In genomic region chr3:29440321-29441019, GRCh38 we compare ENCODE assay signal across 10 cellular contexts.
DNase-seq lines count a peak whose midpoint lies in the region; ATAC-seq and TF ChIP-seq lines count a peak whose summit lies in the region.
"Had no signal": no experiment of that assay in that cellular context is flagged by ENCODE, and none has a peak within 500 bp of the region (broad histone marks: within the 10 kb centered on the region; RNA-seq: fewer than 3 reads in every experiment).

No MANE protein-coding gene starts in this region.

- H3K36me3 ChIP-seq in subcutaneous abdominal adipose tissue (ENCODE audit: control insufficient read depth in 5 of 5, insufficient read depth in 5 of 5, low read length in 5 of 5) (peaks cover 0 to 11% (median 1%) of the 10 kb centered on the region in 5 donors), transverse colon (no peaks in the 10 kb centered on the region)

- H3K27me3 ChIP-seq in subcutaneous abdominal adipose tissue (ENCODE audit: control insufficient read depth in 5 of 5, insufficient read depth in 4 of 5, low read length in 5 of 5) (no peaks in the 10 kb centered on the region), transverse colon (no peaks in the 10 kb centered on the region)

- no peak for TF ChIP-seq CTCF in transverse colon (IDR thresholded peaks at IDR 0.05)

- peak overlapping the region; percentile 17 for H3K27ac ChIP-seq in subcutaneous abdominal adipose tissue (ENCODE audit: low read depth, low read length)
- H3K27ac ChIP-seq in transverse colon: no peak overlapping the region
- H3K27ac ChIP-seq: epithelial cell of prostate had no signal

- 29% methylated on average over 6 to 11 of the region's 11 CpGs for WGBS in transverse colon (ENCODE audit: low coverage in 1 of 2), 2 donors

- no peak for DNase-seq in activated CD4-positive, alpha-beta T cell treated with anti-CD3 and anti-CD28 coated beads for 36 hours
- DNase-seq in activated CD4-positive, alpha-beta T cell treated with anti-CD3 and anti-CD28 coated beads, Interleukin-2, amount 50 U/mL, for 4 hours: no peak
- DNase-seq in activated T-helper 1 cell treated with anti-CD3 and anti-CD28 coated beads, Interleukin-12 subunit alpha, Interleukin-12 subunit beta, Interleukin-2, Interleukin-4 antibody, amounts not matched to agents 30 ng/mL and 10 ng/mL and 1 ng/mL, durations not matched to agents 14 hours and 24 hours and 36 hours (ENCODE audit: low spot score): no peak
- DNase-seq in kidney glomerular epithelial cell (lab: John Stamatoyannopoulos, UW) (peak; percentile 23), T-helper 1 cell (no peak), transverse colon (no peak), immature natural killer cell (no peak)
- DNase-seq: stimulated activated CD4-positive, alpha-beta T cell treated with anti-CD3 and anti-CD28 coated beads, Interleukin-1b, Interleukin-23, amount 100 ng/mL, for 48 hours had no signal

- peaks cover 8% of the 10 kb centered on the region for H3K27me3 Mint-ChIP-seq in activated CD4-positive, alpha-beta T cell treated with anti-CD3 and anti-CD28 coated beads for 36 hours
- no peaks in the 10 kb centered on the region for H3K27me3 Mint-ChIP-seq in activated T-helper 1 cell treated with anti-CD3 and anti-CD28 coated beads, Interleukin-12 subunit alpha, Interleukin-12 subunit beta, Interleukin-2, Interleukin-4 antibody, amounts not matched to agents 30 ng/mL and 10 ng/mL and 1 ng/mL, durations not matched to agents 14 hours and 24 hours and 36 hours (ENCODE audit: insufficient read depth)
- H3K27me3 Mint-ChIP-seq in immature natural killer cell (ENCODE audit: low read depth in 3 of 3): no peaks in the 10 kb centered on the region

- in situ Hi-C loops in transverse colon (cut with MboI; ENCODE audit: low pct_ligation_motif_present in 1 of 4, low pct_unique_long_range_greater_than_20kb in 1 of 4, low sequenced_read_pairs in 3 of 4): no loop called here

- no peak overlapping the region for H3K4me3 Mint-ChIP-seq in activated CD4-positive, alpha-beta T cell treated with anti-CD3 and anti-CD28 coated beads for 36 hours
- peak overlapping the region; percentile 9 for H3K4me3 Mint-ChIP-seq in activated T-helper 1 cell treated with anti-CD3 and anti-CD28 coated beads, Interleukin-12 subunit alpha, Interleukin-12 subunit beta, Interleukin-2, Interleukin-4 antibody, amounts not matched to agents 30 ng/mL and 10 ng/mL and 1 ng/mL, durations not matched to agents 14 hours and 24 hours and 36 hours
- H3K4me3 Mint-ChIP-seq in immature natural killer cell: no peak overlapping the region

- peak overlapping the region in 4 of 5 donors; percentile 29 to 45 (median 37) for H3K4me3 ChIP-seq in subcutaneous abdominal adipose tissue (ENCODE audit: low read depth in 1 of 5, low read length in 5 of 5)
- peak overlapping the region in 2 of 4 donors; percentile 4 to 24 for H3K4me3 ChIP-seq in transverse colon

- H3K27ac Mint-ChIP-seq in activated CD4-positive, alpha-beta T cell treated with anti-CD3 and anti-CD28 coated beads for 36 hours: no peak overlapping the region
- H3K27ac Mint-ChIP-seq in activated T-helper 1 cell treated with anti-CD3 and anti-CD28 coated beads, Interleukin-12 subunit alpha, Interleukin-12 subunit beta, Interleukin-2, Interleukin-4 antibody, amounts not matched to agents 30 ng/mL and 10 ng/mL and 1 ng/mL, durations not matched to agents 14 hours and 24 hours and 36 hours: no peak overlapping the region
- no peak overlapping the region for H3K27ac Mint-ChIP-seq in immature natural killer cell

- peak overlapping the region in 1 of 5 donors; percentile 10 for H3K9ac ChIP-seq in subcutaneous abdominal adipose tissue (ENCODE audit: low read length in 5 of 5)

- no peaks in the 10 kb centered on the region for H3K9me3 ChIP-seq in subcutaneous abdominal adipose tissue (ENCODE audit: control insufficient read depth in 5 of 5, low read length in 5 of 5)
- no peaks in the 10 kb centered on the region for H3K9me3 ChIP-seq in transverse colon

- intact Hi-C loops in activated CD4-positive, alpha-beta T cell treated with anti-CD3 and anti-CD28 coated beads for 36 hours (cut with DNase I, micrococcal nuclease): no loop called here
- intact Hi-C loops in activated T-helper 1 cell treated with anti-CD3 and anti-CD28 coated beads, Interleukin-12 subunit alpha, Interleukin-12 subunit beta, Interleukin-2, Interleukin-4 antibody, amounts not matched to agents 30 ng/mL and 10 ng/mL and 1 ng/mL, durations not matched to agents 14 hours and 24 hours and 36 hours (cut with micrococcal nuclease): no loop called here
- intact Hi-C loops in transverse colon (cut with DNase I; ENCODE audit: low total_unique reads): no loop called here

- H3K36me3 Mint-ChIP-seq in activated CD4-positive, alpha-beta T cell treated with anti-CD3 and anti-CD28 coated beads for 36 hours (ENCODE audit: low read depth): no peaks in the 10 kb centered on the region
- H3K36me3 Mint-ChIP-seq in activated T-helper 1 cell treated with anti-CD3 and anti-CD28 coated beads, Interleukin-12 subunit alpha, Interleukin-12 subunit beta, Interleukin-2, Interleukin-4 antibody, amounts not matched to agents 30 ng/mL and 10 ng/mL and 1 ng/mL, durations not matched to agents 14 hours and 24 hours and 36 hours (ENCODE audit: low read depth): no peaks in the 10 kb centered on the region
- no peaks in the 10 kb centered on the region for H3K36me3 Mint-ChIP-seq in immature natural killer cell

- peak; percentile 26 for ATAC-seq in activated CD4-positive, alpha-beta T cell treated with anti-CD3 and anti-CD28 coated beads for 36 hours

- CTCF ChIA-PET in activated CD4-positive, alpha-beta T cell treated with anti-CD3 and anti-CD28 coated beads for 36 hours (lab: Charles Lee): no interaction called here

- H3K4me1 Mint-ChIP-seq in activated CD4-positive, alpha-beta T cell treated with anti-CD3 and anti-CD28 coated beads for 36 hours: peaks cover 7% of the 10 kb centered on the region
- H3K4me1 Mint-ChIP-seq in activated T-helper 1 cell treated with anti-CD3 and anti-CD28 coated beads, Interleukin-12 subunit alpha, Interleukin-12 subunit beta, Interleukin-2, Interleukin-4 antibody, amounts not matched to agents 30 ng/mL and 10 ng/mL and 1 ng/mL, durations not matched to agents 14 hours and 24 hours and 36 hours (ENCODE audit: low read depth): no peaks in the 10 kb centered on the region
- no peaks in the 10 kb centered on the region for H3K4me1 Mint-ChIP-seq in immature natural killer cell

- TF ChIP-seq POLR2A in transverse colon (IDR thresholded peaks at IDR 0.05): no peak

- peaks cover 8% of the 10 kb centered on the region for H3K9me3 Mint-ChIP-seq in activated CD4-positive, alpha-beta T cell treated with anti-CD3 and anti-CD28 coated beads for 36 hours (ENCODE audit: low read depth)
- no peaks in the 10 kb centered on the region for H3K9me3 Mint-ChIP-seq in activated T-helper 1 cell treated with anti-CD3 and anti-CD28 coated beads, Interleukin-12 subunit alpha, Interleukin-12 subunit beta, Interleukin-2, Interleukin-4 antibody, amounts not matched to agents 30 ng/mL and 10 ng/mL and 1 ng/mL, durations not matched to agents 14 hours and 24 hours and 36 hours
- peaks cover 0 to 27% (median 6%) of the 10 kb centered on the region in 6 donors for H3K9me3 Mint-ChIP-seq in immature natural killer cell

- H3K4me1 ChIP-seq in subcutaneous abdominal adipose tissue (ENCODE audit: control insufficient read depth in 5 of 5, insufficient read depth in 5 of 5, low read length in 5 of 5) (peaks cover 0 to 12% (median 3%) of the 10 kb centered on the region in 5 donors), transverse colon (peaks cover 0 to 6% (median 0%) of the 10 kb centered on the region in 4 donors)

- POLR2A ChIA-PET in activated CD4-positive, alpha-beta T cell treated with anti-CD3 and anti-CD28 coated beads for 36 hours (lab: Charles Lee): no interaction called here

- TF ChIP-seq EP300 in transverse colon (IDR thresholded peaks at IDR 0.05; ENCODE audit: low read depth): no peak
